In the genomic region with DNA sequence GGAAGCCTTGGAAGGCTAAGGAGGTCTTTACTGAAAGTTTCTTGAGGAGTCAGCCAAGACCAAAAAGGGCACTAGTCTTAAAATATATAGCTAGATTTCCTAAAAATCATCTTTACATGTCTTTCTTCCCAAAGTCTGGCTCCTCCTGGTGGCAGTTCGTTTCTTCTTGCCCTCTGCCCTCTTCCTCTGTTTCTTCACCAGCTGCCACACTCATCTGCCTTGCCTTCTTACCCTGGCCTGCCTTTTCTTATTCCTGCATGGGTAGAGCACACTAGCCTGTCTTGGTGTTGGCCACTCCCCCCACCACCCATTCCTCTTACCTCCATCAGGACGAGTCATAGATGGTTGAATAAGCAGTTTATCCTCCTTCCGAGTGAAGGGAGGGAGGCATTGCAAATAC, we compare ENCODE assay signal across 15 cellular contexts.
DNase-seq lines count a peak whose midpoint lies in the region; ATAC-seq and TF ChIP-seq lines count a peak whose summit lies in the region.
"Had no signal": no experiment of that assay in that cellular context is flagged by ENCODE, and none has a peak within 500 bp of the region (broad histone marks: within the 10 kb centered on the region; RNA-seq: fewer than 3 reads in every experiment).

No MANE protein-coding gene starts in this region.

- no peak overlapping the region for H4K8ac ChIP-seq in neuronal stem cell (ENCODE audit: low read depth, low read length)

- H2BK12ac ChIP-seq in neuronal stem cell (ENCODE audit: low read length), result no peak overlapping the region

- H3K9me3 Mint-ChIP-seq in stimulated activated naive B cell treated with anti-CD40 and anti-IgM and Interleukin-4, amounts not matched to agents 10 μg/mL and 1 μg/mL and 100 μg/mL, for 72 hours, result no peaks in the 10 kb centered on the region
- H3K9me3 Mint-ChIP-seq: activated CD8-positive, alpha-beta T cell treated with anti-CD3 and anti-CD28 coated beads for 36 hours; central memory CD8-positive, alpha-beta T cell; immature natural killer cell; T-helper 1 cell treated with Interleukin-12 subunit alpha and Interleukin-12 subunit beta and Interleukin-4 antibody, amounts not matched to agents 30 μg/mL and 1 μg/mL, for 36 hours had no signal

- no peak overlapping the region for H3K27ac Mint-ChIP-seq in stimulated activated naive B cell treated with anti-CD40 and anti-IgM and Interleukin-4, amounts not matched to agents 10 μg/mL and 1 μg/mL and 100 μg/mL, for 72 hours
- H3K27ac Mint-ChIP-seq: activated CD8-positive, alpha-beta T cell treated with anti-CD3 and anti-CD28 coated beads for 36 hours; immature natural killer cell; T-helper 1 cell treated with Interleukin-12 subunit alpha and Interleukin-12 subunit beta and Interleukin-4 antibody, amounts not matched to agents 30 μg/mL and 1 μg/mL, for 36 hours had no signal

- no peak overlapping the region for H3K14ac ChIP-seq in neuronal stem cell (ENCODE audit: low read length)

- H3K4me1 ChIP-seq in A673 (ENCODE audit: insufficient read depth, low read length, poor library complexity, severe bottlenecking) (no peaks in the 10 kb centered on the region), OCI-LY7 (ENCODE audit: insufficient read depth, low read length, poor library complexity, severe bottlenecking) (no peaks in the 10 kb centered on the region), neuronal stem cell (ENCODE audit: control insufficient read depth in 2 of 2, insufficient read depth in 1 of 2, low read depth in 1 of 2, low read length in 2 of 2) (no peaks in the 10 kb centered on the region), upper lobe of right lung (peaks cover 3% of the 10 kb centered on the region)

- ATAC-seq in stimulated activated naive B cell treated with anti-CD40 and anti-IgM and Interleukin-4, amounts not matched to agents 10 μg/mL and 1 μg/mL and 100 μg/mL, for 72 hours (replicated peaks), result no peak
- no peak for ATAC-seq in upper lobe of right lung
- ATAC-seq: activated CD8-positive, alpha-beta T cell treated with anti-CD3 and anti-CD28 coated beads for 36 hours; esophagus mucosa had no signal

- H2BK15ac ChIP-seq in neuronal stem cell (ENCODE audit: low read length), result no peak overlapping the region

- H3K4me1 Mint-ChIP-seq in stimulated activated naive B cell treated with anti-CD40 and anti-IgM and Interleukin-4, amounts not matched to agents 10 μg/mL and 1 μg/mL and 100 μg/mL, for 72 hours, result no peaks in the 10 kb centered on the region
- H3K4me1 Mint-ChIP-seq: central memory CD8-positive, alpha-beta T cell; immature natural killer cell had no signal

- H2BK5ac ChIP-seq in neuronal stem cell (ENCODE audit: low read length), result no peak overlapping the region

- no peak overlapping the region for H3K9ac ChIP-seq in neuronal stem cell (ENCODE audit: low read depth, low read length, poor library complexity)

- BruUV-seq in A673 (replicated peaks; lab: Mats Ljungman, UMichigan) (no TSS peak), OCI-LY7 (replicated peaks; lab: Mats Ljungman, UMichigan) (no TSS peak)

- H3K4ac ChIP-seq in neuronal stem cell (ENCODE audit: low read length), result no peak overlapping the region

- H2AK5ac ChIP-seq in neuronal stem cell (ENCODE audit: low read depth, low read length), result no peak overlapping the region

- no peak overlapping the region for H2BK120ac ChIP-seq in neuronal stem cell (ENCODE audit: low read depth, low read length)

- H3K4me3 Mint-ChIP-seq in stimulated activated naive B cell treated with anti-CD40 and anti-IgM and Interleukin-4, amounts not matched to agents 10 μg/mL and 1 μg/mL and 100 μg/mL, for 72 hours, result no peak overlapping the region
- H3K4me3 Mint-ChIP-seq: activated CD8-positive, alpha-beta T cell treated with anti-CD3 and anti-CD28 coated beads for 36 hours; central memory CD8-positive, alpha-beta T cell; immature natural killer cell; T-helper 1 cell treated with Interleukin-12 subunit alpha and Interleukin-12 subunit beta and Interleukin-4 antibody, amounts not matched to agents 30 μg/mL and 1 μg/mL, for 36 hours had no signal

- H3K27me3 ChIP-seq in A673 (replicated peaks; ENCODE audit: insufficient read depth, low read depth, low read length, poor library complexity) (peaks cover 35% of the 10 kb centered on the region), neuronal stem cell (ENCODE audit: control insufficient read depth in 3 of 3, insufficient read depth in 3 of 3, low read depth in 1 of 3, low read length in 3 of 3) (no peaks in the 10 kb centered on the region), upper lobe of right lung (peaks cover 4% of the 10 kb centered on the region)

- no peaks in the 10 kb centered on the region for H4K20me1 ChIP-seq in OCI-LY7 (ENCODE audit: insufficient read depth, low read length)

- H3K27ac ChIP-seq in A673 (ENCODE audit: low read depth, low read length, poor library complexity, severe bottlenecking), result no peak overlapping the region
- no peak overlapping the region for H3K27ac ChIP-seq in OCI-LY7 (ENCODE audit: low read depth, low read length, poor library complexity, severe bottlenecking)
- no peak overlapping the region for H3K27ac ChIP-seq in neuronal stem cell (replicated peaks; ENCODE audit: low read length)
- no peak overlapping the region for H3K27ac ChIP-seq in upper lobe of right lung

- H3K4me2 ChIP-seq in OCI-LY7 (ENCODE audit: low read length), result no peak overlapping the region
- H3K4me2 ChIP-seq in neuronal stem cell (ENCODE audit: insufficient read depth, low read length, poor library complexity, severe bottlenecking), result no peak overlapping the region

- H3K79me1 ChIP-seq in neuronal stem cell (ENCODE audit: low read depth, low read length), result no peaks in the 10 kb centered on the region

- no peaks in the 10 kb centered on the region for H3K36me3 Mint-ChIP-seq in stimulated activated naive B cell treated with anti-CD40 and anti-IgM and Interleukin-4, amounts not matched to agents 10 μg/mL and 1 μg/mL and 100 μg/mL, for 72 hours
- H3K36me3 Mint-ChIP-seq: immature natural killer cell had no signal

- DNase-seq in A673 (ENCODE audit: low spot score) (no peak), OCI-LY7 (ENCODE audit: low spot score) (no peak), epithelial cell of proximal tubule (ENCODE audit: low read depth) (no peak), neuronal stem cell (ENCODE audit: low spot score) (no peak), posterior cingulate gyrus (no peak), upper lobe of right lung (no peak)
- DNase-seq in stimulated activated naive B cell treated with anti-CD40 and anti-IgM and Interleukin-4, amounts not matched to agents 10 μg/mL and 1 μg/mL and 100 μg/mL, for 72 hours, result no peak
- DNase-seq: activated CD8-positive, alpha-beta T cell treated with anti-CD3 and anti-CD28 coated beads for 36 hours; activated gamma-delta T cell treated with Interleukin-2 at 50 U/mL for 16 hours; GDM1; immature natural killer cell had no signal

- peaks cover 30% of the 10 kb centered on the region in 2 donors for H3K27me3 Mint-ChIP-seq in stimulated activated naive B cell treated with anti-CD40 and anti-IgM and Interleukin-4, amounts not matched to agents 10 μg/mL and 1 μg/mL and 100 μg/mL, for 72 hours

- CTCF ChIA-PET in A673 (lab: Charles Lee), result no interaction called here
- CTCF ChIA-PET in OCI-LY7 (lab: Charles Lee; ENCODE audit: unreplicated experiment), result no interaction called here

- TF ChIP-seq CTCF in A673 (conservative IDR thresholded peaks at IDR 0.05; ENCODE audit: low read depth, low read length) (peak; percentile 39), GM12874 (IDR thresholded peaks at IDR 0.05; ENCODE audit: insufficient read depth, low read depth, low read length) (peak; percentile 7; the same call in 1 of the 2 replicates), OCI-LY7 (conservative IDR thresholded peaks at IDR 0.05; ENCODE audit: low read length) (0 out of 2 replicates have a peak, but pooled peaks have one; percentile 9), epithelial cell of proximal tubule (conservative IDR thresholded peaks at IDR 0.05; ENCODE audit: low read depth, low read length) (peak; percentile 39), upper lobe of right lung (IDR thresholded peaks at IDR 0.05) (no peak)

- H2AFZ ChIP-seq in OCI-LY7 (ENCODE audit: low read length) (no peak overlapping the region), neuronal stem cell (ENCODE audit: low read length) (no peak overlapping the region)

- no peak overlapping the region for H3K23ac ChIP-seq in neuronal stem cell (ENCODE audit: low read depth, low read length, poor library complexity)

- H3K79me2 ChIP-seq in OCI-LY7 (ENCODE audit: insufficient read depth, low read depth, low read length), result no peaks in the 10 kb centered on the region

- POLR2A ChIA-PET in A673 (lab: Charles Lee; ENCODE audit: low non-redundant PET), result no interaction called here
- POLR2A ChIA-PET in OCI-LY7 (lab: Charles Lee), result no interaction called here

- WGBS in neuronal stem cell (ENCODE audit: extremely low coverage in 2 of 2, insufficient read length in 2 of 2, insufficient replicate concordance in 1 of 2), 2 donors, result no CpG with 5 or more reads among the region's 3 CpGs

- H4K91ac ChIP-seq in neuronal stem cell (ENCODE audit: low read depth, low read length, poor library complexity), result no peak overlapping the region

- H3K36me3 ChIP-seq in A673 (ENCODE audit: insufficient read depth, low read length, poor library complexity, severe bottlenecking) (no peaks in the 10 kb centered on the region), OCI-LY7 (ENCODE audit: insufficient read depth, low read length) (no peaks in the 10 kb centered on the region), neuronal stem cell (replicated peaks in 1 of 2; ENCODE audit: control insufficient read depth in 2 of 2, insufficient read depth in 2 of 2, low read length in 2 of 2) (no peaks in the 10 kb centered on the region), upper lobe of right lung (no peaks in the 10 kb centered on the region)

- H3K9me3 ChIP-seq in A673 (ENCODE audit: low read depth, low read length, poor library complexity, severe bottlenecking), result no peaks in the 10 kb centered on the region
- no peaks in the 10 kb centered on the region for H3K9me3 ChIP-seq in OCI-LY7 (ENCODE audit: low read length)
- H3K9me3 ChIP-seq in neuronal stem cell (replicated peaks in 1 of 2; ENCODE audit: control insufficient read depth in 2 of 2, insufficient read depth in 1 of 2, low read depth in 1 of 2, low read length in 2 of 2), result no peaks in the 10 kb centered on the region
- H3K9me3 ChIP-seq in upper lobe of right lung, result no peaks in the 10 kb centered on the region

- H3K18ac ChIP-seq in neuronal stem cell (ENCODE audit: low read length), result no peak overlapping the region

- intact Hi-C loops in A673 (cut with micrococcal nuclease; ENCODE audit: unreplicated experiment), result loop anchor here (2.0 to 10.0 kb wide), 2 partner anchors 67 to 1479 kb away; no protein-coding TSS in a partner anchor
- intact Hi-C loops in OCI-LY7 (cut with micrococcal nuclease; ENCODE audit: unreplicated experiment), result no loop called here
- intact Hi-C loops in posterior cingulate gyrus (cut with DNase I), result no loop called here
- intact Hi-C loops in upper lobe of right lung (cut with DNase I), result no loop called here

- H3K4me3 ChIP-seq in A673 (ENCODE audit: low read depth, low read length, poor library complexity, severe bottlenecking) (no peak overlapping the region), OCI-LY7 (ENCODE audit: low read depth, low read length, poor library complexity, severe bottlenecking) (no peak overlapping the region), epithelial cell of proximal tubule (ENCODE audit: low read depth, low read length) (no peak overlapping the region), neuronal stem cell (ENCODE audit: low read length in 2 of 2) (no peak overlapping the region), upper lobe of right lung (no peak overlapping the region)

- H3K9me2 ChIP-seq in OCI-LY7 (ENCODE audit: insufficient read depth, low read length), result no peaks in the 10 kb centered on the region
